ENCODE assay signal across 16 cellular contexts in the genomic region with DNA sequence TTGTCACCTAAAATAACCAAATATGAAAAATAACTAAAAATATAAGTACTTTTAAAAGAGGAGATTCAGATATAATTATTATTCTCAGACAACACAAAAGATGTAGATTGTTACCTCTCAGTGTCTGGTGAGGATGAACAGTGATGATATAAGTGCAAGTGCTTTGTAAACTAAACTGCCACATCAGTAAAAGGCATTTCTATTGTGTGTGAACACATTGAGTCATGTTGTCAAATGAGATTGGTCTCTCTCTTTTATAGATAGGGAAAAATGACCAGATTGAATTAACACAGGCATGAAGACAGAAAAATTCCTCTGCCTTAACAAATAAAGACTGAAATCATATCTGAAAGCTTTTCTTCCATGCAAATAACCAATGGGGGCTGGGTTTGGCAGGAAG.
DNase-seq lines count a peak whose midpoint lies in the region; ATAC-seq and TF ChIP-seq lines count a peak whose summit lies in the region.
"Had no signal": no experiment of that assay in that cellular context is flagged by ENCODE, and none has a peak within 500 bp of the region (broad histone marks: within the 10 kb centered on the region; RNA-seq: fewer than 3 reads in every experiment).

No MANE protein-coding gene starts in this region.

- H3K9me3 ChIP-seq in SK-N-MC (ENCODE audit: low read depth, low read length) (no peaks in the 10 kb centered on the region), transverse colon (no peaks in the 10 kb centered on the region)
- H3K9me3 ChIP-seq: BE2C had no signal

- peak overlapping the region; percentile 44 for H3K27ac ChIP-seq in SK-N-MC
- no peak overlapping the region for H3K27ac ChIP-seq in transverse colon
- H3K27ac ChIP-seq: C4-2B, HL-60 had no signal

- no peaks in the 10 kb centered on the region for H3K27me3 Mint-ChIP-seq in stimulated activated memory B cell treated with anti-CD40 and anti-IgM and Interleukin-4, amounts not matched to agents 10 μg/mL and 1 μg/mL and 100 μg/mL, for 72 hours

- in situ Hi-C loops in transverse colon (cut with MboI; ENCODE audit: low pct_ligation_motif_present in 1 of 4, low pct_unique_long_range_greater_than_20kb in 1 of 4, low sequenced_read_pairs in 3 of 4): no loop called here

- H3K27ac Mint-ChIP-seq in stimulated activated memory B cell treated with anti-CD40 and anti-IgM and Interleukin-4, amounts not matched to agents 10 μg/mL and 1 μg/mL and 100 μg/mL, for 72 hours: no peak overlapping the region
- H3K27ac Mint-ChIP-seq: CD8-positive, alpha-beta T cell; HFFc6 had no signal

- H3K36me3 Mint-ChIP-seq in stimulated activated memory B cell treated with anti-CD40 and anti-IgM and Interleukin-4, amounts not matched to agents 10 μg/mL and 1 μg/mL and 100 μg/mL, for 72 hours: no peaks in the 10 kb centered on the region
- H3K36me3 Mint-ChIP-seq: CD8-positive, alpha-beta T cell had no signal

- no peaks in the 10 kb centered on the region for H3K27me3 ChIP-seq in transverse colon
- H3K27me3 ChIP-seq: BE2C had no signal

- no peak overlapping the region for H3K4me3 ChIP-seq in SK-N-MC
- no peak overlapping the region for H3K4me3 ChIP-seq in transverse colon

- TF ChIP-seq CTCF in transverse colon (IDR thresholded peaks at IDR 0.05): no peak

- no peaks in the 10 kb centered on the region for H3K4me1 Mint-ChIP-seq in stimulated activated memory B cell treated with anti-CD40 and anti-IgM and Interleukin-4, amounts not matched to agents 10 μg/mL and 1 μg/mL and 100 μg/mL, for 72 hours

- H3K9ac ChIP-seq in SK-N-MC (ENCODE audit: insufficient read length): no peak overlapping the region

- no peaks in the 10 kb centered on the region for H3K9me3 Mint-ChIP-seq in stimulated activated memory B cell treated with anti-CD40 and anti-IgM and Interleukin-4, amounts not matched to agents 10 μg/mL and 1 μg/mL and 100 μg/mL, for 72 hours
- H3K9me3 Mint-ChIP-seq: CD8-positive, alpha-beta T cell had no signal

- ATAC-seq in GM19035 (IDR thresholded peaks at IDR 0.05; ENCODE audit: unreplicated experiment): no peak
- ATAC-seq in stimulated activated memory B cell treated with anti-CD40 and anti-IgM and Interleukin-4, amounts not matched to agents 10 μg/mL and 1 μg/mL and 100 μg/mL, for 72 hours: no peak
- ATAC-seq: CD8-positive, alpha-beta T cell had no signal

- intact Hi-C loops in transverse colon (cut with DNase I; ENCODE audit: low total_unique reads): no loop called here

- DNase-seq in NCI-H345 (lab: John Stamatoyannopoulos, UW) (peak; percentile 20), NCI-H345 treated with DMSO at 0.1 percent for 48 hours (lab: John Stamatoyannopoulos, UW; ENCODE audit: unreplicated experiment) (no peak), NCI-H69 (lab: John Stamatoyannopoulos, UW) (peak; percentile 33), SK-N-MC (ENCODE audit: low read depth, low spot score) (no peak), retina (peak; percentile 10), transverse colon (no peak)
- DNase-seq: BE2C; CD8-positive, alpha-beta T cell; COR-L47; DMS153; HCEC 1CT; HFFc6 had no signal

- no peak for TF ChIP-seq POLR2A in transverse colon (IDR thresholded peaks at IDR 0.05)

- H3K36me3 ChIP-seq in SK-N-MC (ENCODE audit: insufficient read depth, low read length): no peaks in the 10 kb centered on the region
- H3K36me3 ChIP-seq in transverse colon: no peaks in the 10 kb centered on the region
- H3K36me3 ChIP-seq: BE2C had no signal

- H3K4me1 ChIP-seq in transverse colon: no peaks in the 10 kb centered on the region

- TF ChIP-seq EP300 in transverse colon (IDR thresholded peaks at IDR 0.05; ENCODE audit: low read depth): no peak

- H3K4me3 Mint-ChIP-seq in stimulated activated memory B cell treated with anti-CD40 and anti-IgM and Interleukin-4, amounts not matched to agents 10 μg/mL and 1 μg/mL and 100 μg/mL, for 72 hours: no peak overlapping the region
- H3K4me3 Mint-ChIP-seq: CD8-positive, alpha-beta T cell; HFFc6 had no signal

Comparison
In these comparisons a context has a peak if more than half of its experiments do, and no peak if none do; other contexts are left out.
1. DNase-seq: peak in NCI-H345 (single experiment), NCI-H69 (single experiment) and retina (single experiment); none in NCI-H345 treated with DMSO at 0.1 percent for 48 hours (single experiment), SK-N-MC (single experiment) and transverse colon (single experiment).